Comparison of ENCODE assay signal across 8 cellular contexts in genomic region chr11:59556883-59557205, GRCh38. TPM values are rescaled to one million over a fixed set of nuclear protein-coding genes. Genes with fewer than 3 reads are reported as not detected.
A peak's percentile ranks its signal among the peaks of the same experiment; 100 is the strongest.
DNase-seq lines count a peak whose midpoint lies in the region; ATAC-seq, FAIRE-seq and TF ChIP-seq lines count a peak whose summit lies in the region.

No MANE protein-coding gene starts in this region.

- H3K4me3 ChIP-seq in H1 (ENCODE audit: extremely low read depth in 1 of 4, insufficient read depth in 2 of 4, low read depth in 3 of 4, low read length in 4 of 4), result peak overlapping the region; percentile 83 to 95 (median 94)
- H3K4me3 ChIP-seq in retinal pigment epithelial cell (ENCODE audit: low read length), result peak overlapping the region; percentile 80

- no peak for TF ChIP-seq POLR2A in H1 (IDR thresholded peaks at IDR 0.05; ENCODE audit: control extremely low read depth in 1 of 2, low read depth in 2 of 2, low read length in 2 of 2)

- no peaks in the 10 kb centered on the region for H3K9me3 ChIP-seq in H1 (ENCODE audit: insufficient read depth in 2 of 2, low read depth in 1 of 2, low read length in 1 of 2)

- peak overlapping the region; percentile 44; the same call in 1 of the 2 replicates for H2AFZ ChIP-seq in H1 (ENCODE audit: low read length)

- no peaks in the 10 kb centered on the region for H3K36me3 ChIP-seq in H1 (ENCODE audit: control insufficient read depth in 2 of 4, insufficient read depth in 4 of 4, low read length in 3 of 4)

- H3K27me3 Mint-ChIP-seq in CD14-positive monocyte (ENCODE audit: low read depth in 3 of 3), result peaks cover 42 to 54% (median 44%) of the 10 kb centered on the region in 3 donors

- no peak for TF ChIP-seq CTCF in CD14-positive monocyte (IDR thresholded peaks at IDR 0.05)
- no peak for TF ChIP-seq CTCF in H1 (IDR thresholded peaks at IDR 0.05; ENCODE audit: control extremely low read depth in 1 of 3, insufficient read depth in 1 of 3, low read depth in 1 of 3, low read length in 3 of 3)
- TF ChIP-seq CTCF in retinal pigment epithelial cell (conservative IDR thresholded peaks at IDR 0.05; ENCODE audit: low read depth, low read length), result no peak

- intact Hi-C loops in CD14-positive monocyte (cut with micrococcal nuclease), result no loop called here

- no peak overlapping the region for H3K27ac Mint-ChIP-seq in CD14-positive monocyte

- H4K20me1 ChIP-seq in H1 (replicated peaks in 1 of 2; ENCODE audit: control insufficient read depth in 1 of 2, insufficient read depth in 2 of 2, low read length in 2 of 2), result no peaks in the 10 kb centered on the region

- H2AK5ac ChIP-seq in H1 (ENCODE audit: low read depth, low read length), result no peak overlapping the region

- H2BK120ac ChIP-seq in H1 (replicated peaks; ENCODE audit: low read depth, low read length), result no peak overlapping the region

- no peaks in the 10 kb centered on the region for H3K79me1 ChIP-seq in H1 (ENCODE audit: low read depth, low read length)

- H2BK15ac ChIP-seq in H1 (ENCODE audit: low read length), result no peak overlapping the region

- peaks cover 59% of the 10 kb centered on the region for H3K4me1 Mint-ChIP-seq in CD14-positive monocyte

- no peaks in the 10 kb centered on the region; a peak in 1 of 7 replicates for H3K27me3 ChIP-seq in H1 (replicated peaks in 1 of 4; ENCODE audit: control insufficient read depth in 3 of 4, extremely low read depth in 1 of 4, insufficient read depth in 3 of 4, low read length in 3 of 4)

- H3K27ac ChIP-seq in H1 (ENCODE audit: low read depth, low read length), result no peak overlapping the region

- peaks cover 22% of the 10 kb centered on the region for H3K23me2 ChIP-seq in H1 (ENCODE audit: low read depth, low read length)

- WGBS in H1 (ENCODE audit: extremely low coverage in 1 of 2, insufficient coverage in 1 of 2, insufficient read length in 1 of 2, insufficient replicate concordance in 2 of 2, low coverage in 1 of 2, low lambda C conversion rate in 2 of 2, missing lambda C conversion rate in 1 of 2), 2 experiments, result 11% methylated on average over 11 of the region's 11 CpGs; no CpG with 5 or more reads in 1 of the 2 experiments

- no peak for FAIRE-seq in H1 (lab: Jason Lieb, UNC)

- H3K4ac ChIP-seq in H1 (replicated peaks; ENCODE audit: insufficient read length, low read depth, low read length), result no peak overlapping the region

- TF ChIP-seq EP300 in H1 (IDR thresholded peaks at IDR 0.05; ENCODE audit: borderline replicate concordance in 1 of 2, low read depth in 2 of 2, low read length in 2 of 2), result no peak

- H3K4me2 ChIP-seq in H1 (ENCODE audit: insufficient read depth in 1 of 2, low read depth in 2 of 2, low read length in 2 of 2), result peak overlapping the region; percentile 70 to 76

- no peak overlapping the region for H3K18ac ChIP-seq in H1 (ENCODE audit: extremely low read depth, low read length)

- H3K4me3 Mint-ChIP-seq in CD14-positive monocyte, result peak overlapping the region; percentile 70 to 90

- no peak overlapping the region for H2BK5ac ChIP-seq in H1 (ENCODE audit: low read depth, low read length)

- H4K5ac ChIP-seq in H1 (ENCODE audit: insufficient read length, low read depth, low read length), result no peak overlapping the region

- POLR2A ChIA-PET in H1 (lab: Charles Lee; ENCODE audit: partially characterized antibody), result interaction anchor here (1.3 to 3.3 kb wide), 2 partner anchors 9 to 112 kb away, joined by 9 to 16 read pairs; partner anchors contain the start of gene PATL1

- no peak overlapping the region; a peak in 1 of 7 replicates for H3K9ac ChIP-seq in H1 (replicated peaks in 1 of 4; ENCODE audit: extremely low read depth in 1 of 4, low read depth in 3 of 4, low read length in 3 of 4)

- no peaks in the 10 kb centered on the region for H3K79me2 ChIP-seq in H1 (ENCODE audit: control insufficient read depth in 1 of 2, insufficient read depth in 2 of 2, low read length in 2 of 2)

- CTCF ChIA-PET in H1 (lab: Charles Lee; ENCODE audit: partially characterized antibody), result interaction anchor here (0.6 to 1.8 kb wide), 5 partner anchors 9 to 1034 kb away, joined by 3 to 4 read pairs (median 3); no protein-coding TSS in a partner anchor

- H4K91ac ChIP-seq in H1 (replicated peaks; ENCODE audit: insufficient read length, low read length), result no peak overlapping the region

- no peak overlapping the region for H3K56ac ChIP-seq in H1 (replicated peaks; ENCODE audit: insufficient read length, low read depth, low read length)

- no peak overlapping the region for H2BK20ac ChIP-seq in H1 (ENCODE audit: low read length)

- DNase-seq in CD14-positive monocyte (ENCODE audit: low spot score) (no peak), OCI-M2 (lab: John Stamatoyannopoulos, UW; ENCODE audit: unreplicated experiment) (peak; percentile 74), H1 (ENCODE audit: low read depth in 1 of 2, low spot score in 2 of 2) (no peak), retinal pigment epithelial cell (ENCODE audit: low read depth) (no peak), COLO829 (ENCODE audit: low spot score) (no peak), DMS79 (lab: John Stamatoyannopoulos, UW) (no peak)

- H2BK12ac ChIP-seq in H1 (ENCODE audit: low read depth, low read length), result no peak overlapping the region

- no peak overlapping the region for H4K8ac ChIP-seq in H1 (ENCODE audit: extremely low read depth, insufficient read depth, low read length)

- H3K14ac ChIP-seq in H1 (ENCODE audit: insufficient read length), result no peak overlapping the region

- H3K23ac ChIP-seq in H1 (ENCODE audit: insufficient read length), result no peak overlapping the region

- peaks cover 2 to 5% (median 3%) of the 10 kb centered on the region in 4 experiments; a peak in 6 of 7 replicates for H3K4me1 ChIP-seq in H1 (replicated peaks in 1 of 4; ENCODE audit: control insufficient read depth in 3 of 4, insufficient read depth in 4 of 4, low read length in 3 of 4)

- ATAC-seq in GM21825 (IDR thresholded peaks at IDR 0.05; ENCODE audit: unreplicated experiment) (peak; percentile 18), GM21390 (IDR thresholded peaks at IDR 0.05; ENCODE audit: unreplicated experiment) (no peak)

- peaks cover 2 to 18% (median 10%) of the 10 kb centered on the region in 7 donors for H3K9me3 Mint-ChIP-seq in CD14-positive monocyte

- TF ChIP-seq RAD21 in H1 (IDR thresholded peaks at IDR 0.05 in 1 of 2, conservative IDR thresholded peaks at IDR 0.05 in 1 of 2; ENCODE audit: low read depth in 2 of 2, low read length in 2 of 2), result no peak

- peaks cover 0 to 3% of the 10 kb centered on the region in 2 donors for H3K36me3 Mint-ChIP-seq in CD14-positive monocyte

TF ChIP-seq in H1, 55 proteins besides CTCF, POLR2A, EP300 and RAD21 (continues in another document):
- TF ChIP-seq RXRA (IDR thresholded peaks at IDR 0.05; ENCODE audit: insufficient read depth, low read depth, low read length), result no peak

RNA-seq across cellular contexts. Expression of gene OR4D9, which starts 45.5 kb away (rescaled TPM):
- polyA plus RNA-seq in CD14-positive monocyte, result not detected
- total RNA-seq in H1 (2021; fragmentation: NEBNext Ultra II Directional; extraction: Animal tissue kit (Norgen Biotek cat#: 25700)), result not detected in 2 replicates
- not detected in 2 replicates for polyA plus RNA-seq in H1 (2011; rRNA removed)
- not detected for polyA plus RNA-seq in H1 (2011; cell fraction: cytosol; rRNA removed)
- not detected for polyA plus RNA-seq in H1 (2011; cell fraction: nucleus; rRNA removed)
- polyA plus RNA-seq in H1 (2012, experiment 1 of 2), result not detected in 4 replicates
- polyA plus RNA-seq in H1 (2012, experiment 2 of 2), result not detected
- polyA plus RNA-seq in H1 (2013, experiment 1 of 2), result not detected
- not detected for polyA plus RNA-seq in H1 (2013, experiment 2 of 2)
- polyA minus RNA-seq in H1 (2011; rRNA and poly(A)+ RNA removed), result not detected in 2 replicates
- polyA minus RNA-seq in H1 (2011; cell fraction: cytosol; rRNA and poly(A)+ RNA removed), result not detected
- polyA minus RNA-seq in H1 (2011; cell fraction: nucleus; rRNA and poly(A)+ RNA removed), result not detected

RNA-seq across cellular contexts. Expression of gene OR4D11, which starts 53.5 kb away (rescaled TPM):
- not detected for polyA plus RNA-seq in CD14-positive monocyte
- not detected in 2 replicates for total RNA-seq in H1 (2021; fragmentation: NEBNext Ultra II Directional; extraction: Animal tissue kit (Norgen Biotek cat#: 25700))
- not detected in 2 replicates for polyA plus RNA-seq in H1 (2011; rRNA removed)
- not detected for polyA plus RNA-seq in H1 (2011; cell fraction: cytosol; rRNA removed)
- polyA plus RNA-seq in H1 (2011; cell fraction: nucleus; rRNA removed), result not detected
- polyA plus RNA-seq in H1 (2012, experiment 1 of 2), result not detected in 4 replicates
- not detected for polyA plus RNA-seq in H1 (2012, experiment 2 of 2)
- polyA plus RNA-seq in H1 (2013, experiment 1 of 2), result not detected
- not detected for polyA plus RNA-seq in H1 (2013, experiment 2 of 2)
- polyA minus RNA-seq in H1 (2011; rRNA and poly(A)+ RNA removed), result not detected in 2 replicates
- not detected for polyA minus RNA-seq in H1 (2011; cell fraction: cytosol; rRNA and poly(A)+ RNA removed)
- not detected for polyA minus RNA-seq in H1 (2011; cell fraction: nucleus; rRNA and poly(A)+ RNA removed)

RNA-seq across cellular contexts. Expression of gene OSBP, which starts 58.7 kb away (rescaled TPM):
- polyA plus RNA-seq in CD14-positive monocyte (10 to 100 TPM in 1 of 2 donors, 1 to 10 TPM in 1; 9.8 to 11.9 TPM), H1 (2011; rRNA removed) (10.8 and 13.2 TPM in 2 replicates)
- 41.2 and 43.1 TPM in 2 replicates for total RNA-seq in H1 (2021; fragmentation: NEBNext Ultra II Directional; extraction: Animal tissue kit (Norgen Biotek cat#: 25700))
- polyA plus RNA-seq in H1 (2011; cell fraction: cytosol; rRNA removed), result 15.2 TPM
- polyA plus RNA-seq in H1 (2011; cell fraction: nucleus; rRNA removed), result 17.0 TPM
- 22.2 to 30.6 TPM (median 26.0 TPM) in 4 replicates for polyA plus RNA-seq in H1 (2012, experiment 1 of 2)
- polyA plus RNA-seq in H1 (2012, experiment 2 of 2), result 3.5 TPM
- 21.7 TPM for polyA plus RNA-seq in H1 (2013, experiment 1 of 2)
- 21.0 TPM for polyA plus RNA-seq in H1 (2013, experiment 2 of 2)
- 30.5 and 33.6 TPM in 2 replicates for polyA minus RNA-seq in H1 (2011; rRNA and poly(A)+ RNA removed)
- 16.4 TPM for polyA minus RNA-seq in H1 (2011; cell fraction: cytosol; rRNA and poly(A)+ RNA removed)
- polyA minus RNA-seq in H1 (2011; cell fraction: nucleus; rRNA and poly(A)+ RNA removed), result 21.8 TPM
